In genomic region chr12:130956009-130956408, GRCh38 we compare ENCODE assay signal across 31 cellular contexts. TPM values are rescaled to one million over a fixed set of nuclear protein-coding genes. Genes with fewer than 3 reads are reported as not detected.
A peak's percentile ranks its signal among the peaks of the same experiment; 100 is the strongest.
DNase-seq lines count a peak whose midpoint lies in the region; ATAC-seq, FAIRE-seq and TF ChIP-seq lines count a peak whose summit lies in the region.
"Had no signal": no experiment of that assay in that cellular context is flagged by ENCODE, and none has a peak within 500 bp of the region (broad histone marks: within the 10 kb centered on the region; RNA-seq: fewer than 3 reads in every experiment).

No MANE protein-coding gene starts in this region.

- no peak overlapping the region for H2AFZ ChIP-seq in HepG2 (ENCODE audit: low read length)
- H2AFZ ChIP-seq in OCI-LY7 (ENCODE audit: low read length): no peak overlapping the region
- H2AFZ ChIP-seq in trophoblast cell (ENCODE audit: insufficient read depth, low read length, poor library complexity): no peak overlapping the region

- H4K12ac ChIP-seq in trophoblast cell (ENCODE audit: low read depth, low read length): no peak overlapping the region

- no peak overlapping the region for H3K18ac ChIP-seq in trophoblast cell (ENCODE audit: low read length)

- no peak overlapping the region for H3K4ac ChIP-seq in trophoblast cell (ENCODE audit: low read depth, low read length)

- H3K27me3 ChIP-seq in right atrium auricular region: no peaks in the 10 kb centered on the region
- H3K27me3 ChIP-seq in HepG2 (ENCODE audit: control insufficient read depth in 1 of 2, insufficient read depth in 2 of 2, low read length in 2 of 2): peaks cover 0 to 3% of the 10 kb centered on the region in 2 experiments; a peak in 2 of 5 replicates
- no peaks in the 10 kb centered on the region for H3K27me3 ChIP-seq in rectal smooth muscle tissue (ENCODE audit: control insufficient read depth, insufficient read depth, low read length)
- no peaks in the 10 kb centered on the region for H3K27me3 ChIP-seq in vagina
- H3K27me3 ChIP-seq in trophoblast cell (ENCODE audit: insufficient read depth, low read length): no peaks in the 10 kb centered on the region
- H3K27me3 ChIP-seq: body of pancreas, pancreas had no signal

- TF ChIP-seq EP300 in HepG2 (IDR thresholded peaks at IDR 0.05; ENCODE audit: low read depth in 2 of 2, low read length in 2 of 2) (no peak), HepG2 (CRISPR knock-in tag; IDR thresholded peaks at IDR 0.05; ENCODE audit: borderline replicate concordance) (no peak)

- no peak overlapping the region for H4K8ac ChIP-seq in trophoblast cell (ENCODE audit: low read depth, low read length)

- H2AK5ac ChIP-seq in trophoblast cell (ENCODE audit: low read length): no peak overlapping the region

- no peak overlapping the region for H3K14ac ChIP-seq in trophoblast cell (ENCODE audit: low read length)

- H3K27ac ChIP-seq in right atrium auricular region (peak overlapping the region; percentile 91 to 94), HepG2 (ENCODE audit: extremely low read length, insufficient read depth, low read length) (no peak overlapping the region), rectal smooth muscle tissue (ENCODE audit: low read depth, low read length) (no peak overlapping the region), vagina (peak overlapping the region; percentile 50), OCI-LY7 (ENCODE audit: low read depth, low read length, poor library complexity, severe bottlenecking) (no peak overlapping the region), trophoblast cell (ENCODE audit: low read depth, low read length) (no peak overlapping the region)
- H3K27ac ChIP-seq: adrenal gland, body of pancreas, pancreas, SJCRH30 had no signal

- H3K9me3 ChIP-seq in right atrium auricular region (no peaks in the 10 kb centered on the region), HepG2 (ENCODE audit: low read length) (no peaks in the 10 kb centered on the region), vagina (no peaks in the 10 kb centered on the region), OCI-LY7 (ENCODE audit: low read length) (no peaks in the 10 kb centered on the region), trophoblast cell (ENCODE audit: insufficient read depth, low read depth, low read length) (peaks cover 5% of the 10 kb centered on the region)
- H3K9me3 ChIP-seq: adrenal gland, body of pancreas, pancreas, SJCRH30 had no signal

- no peaks in the 10 kb centered on the region for H3K9me3 Mint-ChIP-seq in activated T-cell treated with anti-CD3 and anti-CD28 coated beads, Interleukin-2, amount 50 U/mL, for 4 hours
- H3K9me3 Mint-ChIP-seq: activated naive CD4-positive, alpha-beta T cell treated with anti-CD3 and anti-CD28 coated beads, Interleukin-2, amount 10 ng/mL, durations not matched to agents 7 days and 5 days; activated T-helper 17 cell treated with anti-CD3 and anti-CD28 coated beads, Interleukin-2, amount 50 U/mL, for 72 hours; CD8-positive, alpha-beta memory T cell; nephron; stimulated activated naive B cell treated with anti-CD40 and anti-IgM and Interleukin-4, amounts not matched to agents 10 μg/mL and 1 μg/mL and 100 μg/mL, for 72 hours had no signal

- TF ChIP-seq RAD21 in HepG2 (CRISPR knock-in tag; IDR thresholded peaks at IDR 0.05): no peak

- H3K79me1 ChIP-seq in trophoblast cell (ENCODE audit: low read length): peaks cover 2% of the 10 kb centered on the region

- in situ Hi-C loops in HepG2 (cut with HindIII; ENCODE audit: extremely low pct_ligation_motif_present, low pct_unique_long_range_greater_than_20kb): no loop called here

- TF ChIP-seq CTCF in right atrium auricular region (IDR thresholded peaks at IDR 0.05): no peak
- no peak for TF ChIP-seq CTCF in HepG2 (CRISPR knock-in tag; IDR thresholded peaks at IDR 0.05)
- no peak for TF ChIP-seq CTCF in vagina (IDR thresholded peaks at IDR 0.05)
- TF ChIP-seq CTCF in OCI-LY7 (conservative IDR thresholded peaks at IDR 0.05; ENCODE audit: low read length): no peak

- H3K9ac ChIP-seq in HepG2 (ENCODE audit: insufficient read depth, low read depth, low read length): no peak overlapping the region
- no peak overlapping the region for H3K9ac ChIP-seq in rectal smooth muscle tissue (ENCODE audit: low read length)
- H3K9ac ChIP-seq in trophoblast cell (ENCODE audit: low read length): no peak overlapping the region

- intact Hi-C loops in Right ventricle myocardium inferior (cut with DNase I): no loop called here
- intact Hi-C loops in HepG2 (cut with micrococcal nuclease; ENCODE audit: unreplicated experiment): no loop called here
- intact Hi-C loops in vagina (cut with DNase I): no loop called here
- intact Hi-C loops in OCI-LY7 (cut with micrococcal nuclease; ENCODE audit: unreplicated experiment): no loop called here

- H4K20me1 ChIP-seq in HepG2 (ENCODE audit: insufficient read depth, low read length) (no peaks in the 10 kb centered on the region), OCI-LY7 (ENCODE audit: insufficient read depth, low read length) (no peaks in the 10 kb centered on the region)

- no peak overlapping the region for H2BK5ac ChIP-seq in trophoblast cell (ENCODE audit: low read depth, low read length, poor library complexity)

- POLR2A ChIA-PET in HepG2 (lab: Yijun Ruan, JAX): no interaction called here
- POLR2A ChIA-PET in OCI-LY7 (lab: Charles Lee): no interaction called here

- no peak overlapping the region for H3K4me3 Mint-ChIP-seq in activated T-cell treated with anti-CD3 and anti-CD28 coated beads, Interleukin-2, amount 50 U/mL, for 4 hours
- H3K4me3 Mint-ChIP-seq: activated CD4-positive, alpha-beta T cell treated with anti-CD3 and anti-CD28 coated beads for 36 hours; activated CD8-positive, alpha-beta T cell treated with anti-CD3 and anti-CD28 coated beads, Interleukin-2, amount 10 ng/mL, durations not matched to agents 7 days and 5 days; activated naive CD4-positive, alpha-beta T cell treated with anti-CD3 and anti-CD28 coated beads, Interleukin-2, amount 10 ng/mL, durations not matched to agents 7 days and 5 days; activated T-helper 17 cell treated with anti-CD3 and anti-CD28 coated beads, Interleukin-2, amount 50 U/mL, for 72 hours; CD8-positive, alpha-beta memory T cell; stimulated activated naive B cell treated with anti-CD40 and anti-IgM and Interleukin-4, amounts not matched to agents 10 μg/mL and 1 μg/mL and 100 μg/mL, for 72 hours had no signal

- DNase-seq in right atrium auricular region (ENCODE audit: low spot score) (no peak), Right ventricle myocardium inferior (ENCODE audit: missing footprints) (no peak), HepG2 (ENCODE audit: low spot score) (no peak), vagina (ENCODE audit: extremely low spot score in 2 of 2) (peak in 1 of 2 donors; percentile 76), OCI-LY7 (ENCODE audit: low spot score) (no peak), trophoblast cell (no peak)
- no peak for DNase-seq in activated T-cell treated with anti-CD3 and anti-CD28 coated beads, Interleukin-2, amount 50 U/mL, for 4 hours
- DNase-seq: activated CD4-positive, alpha-beta T cell treated with anti-CD3 and anti-CD28 coated beads for 36 hours; activated CD8-positive, alpha-beta T cell treated with anti-CD3 and anti-CD28 coated beads, Interleukin-2, amount 10 ng/mL, durations not matched to agents 7 days and 5 days; activated naive CD4-positive, alpha-beta T cell treated with anti-CD3 and anti-CD28 coated beads, Interleukin-2, amount 10 ng/mL, durations not matched to agents 7 days and 5 days; adrenal gland; body of pancreas; CD8-positive, alpha-beta memory T cell; DMS153; GOT3; KBM-7; NCI-H1092; NCI-H187; NCI-H2171; NCI-H82; pancreas; SJCRH30; stimulated activated naive B cell treated with anti-CD40 and anti-IgM and Interleukin-4, amounts not matched to agents 10 μg/mL and 1 μg/mL and 100 μg/mL, for 72 hours; T-helper 9 cell had no signal

- CTCF ChIA-PET in HepG2 (lab: Yijun Ruan, JAX; ENCODE audit: low intra/inter-chr PET ratio, low total read pairs) (no interaction called here), OCI-LY7 (lab: Charles Lee; ENCODE audit: unreplicated experiment) (no interaction called here)

- no peaks in the 10 kb centered on the region for H3K79me2 ChIP-seq in HepG2 (ENCODE audit: insufficient read depth, low read length)
- no peaks in the 10 kb centered on the region for H3K79me2 ChIP-seq in OCI-LY7 (ENCODE audit: insufficient read depth, low read depth, low read length)
- H3K79me2 ChIP-seq in trophoblast cell (ENCODE audit: control insufficient read depth, insufficient read depth, low read length, poor library complexity): no peaks in the 10 kb centered on the region

- H3K23ac ChIP-seq in trophoblast cell (ENCODE audit: low read length): no peak overlapping the region

- peaks cover 37% of the 10 kb centered on the region for H3K36me3 ChIP-seq in right atrium auricular region
- H3K36me3 ChIP-seq in HepG2 (replicated peaks in 1 of 2; ENCODE audit: control insufficient read depth in 1 of 2, insufficient read depth in 2 of 2, low read length in 2 of 2): no peaks in the 10 kb centered on the region; a peak in 1 of 5 replicates
- no peaks in the 10 kb centered on the region for H3K36me3 ChIP-seq in rectal smooth muscle tissue (ENCODE audit: control insufficient read depth, insufficient read depth, low read length)
- no peaks in the 10 kb centered on the region for H3K36me3 ChIP-seq in vagina
- no peaks in the 10 kb centered on the region for H3K36me3 ChIP-seq in OCI-LY7 (ENCODE audit: insufficient read depth, low read length)
- no peaks in the 10 kb centered on the region for H3K36me3 ChIP-seq in trophoblast cell (ENCODE audit: control insufficient read depth in 1 of 2, insufficient read depth in 2 of 2, low read length in 2 of 2)
- H3K36me3 ChIP-seq: adrenal gland, pancreas, SJCRH30 had no signal

- H3K36me3 Mint-ChIP-seq in activated T-cell treated with anti-CD3 and anti-CD28 coated beads, Interleukin-2, amount 50 U/mL, for 4 hours (ENCODE audit: insufficient read depth): no peaks in the 10 kb centered on the region
- H3K36me3 Mint-ChIP-seq: activated naive CD4-positive, alpha-beta T cell treated with anti-CD3 and anti-CD28 coated beads, Interleukin-2, amount 10 ng/mL, durations not matched to agents 7 days and 5 days; CD8-positive, alpha-beta memory T cell; stimulated activated naive B cell treated with anti-CD40 and anti-IgM and Interleukin-4, amounts not matched to agents 10 μg/mL and 1 μg/mL and 100 μg/mL, for 72 hours had no signal

- H3K4me3 ChIP-seq in right atrium auricular region (peak overlapping the region; percentile 62 to 69), HepG2 (replicated peaks in 1 of 3; ENCODE audit: insufficient read depth in 1 of 3, low read depth in 2 of 3, low read length in 3 of 3) (no peak overlapping the region; a peak in 1 of 6 replicates), rectal smooth muscle tissue (ENCODE audit: low read length) (peak overlapping the region; percentile 46), vagina (peak overlapping the region; percentile 44 to 51), OCI-LY7 (ENCODE audit: low read depth, low read length, poor library complexity, severe bottlenecking) (no peak overlapping the region), trophoblast cell (ENCODE audit: low read depth, low read length) (no peak overlapping the region)
- H3K4me3 ChIP-seq: adrenal gland, body of pancreas, SJCRH30 had no signal

- H3K4me1 ChIP-seq in right atrium auricular region (peaks cover 0 to 67% of the 10 kb centered on the region in 2 donors), HepG2 (ENCODE audit: insufficient read depth, low read length) (peaks cover 41% of the 10 kb centered on the region), rectal smooth muscle tissue (ENCODE audit: control insufficient read depth, insufficient read depth, low read length) (peaks cover 17% of the 10 kb centered on the region), vagina (peaks cover 30% of the 10 kb centered on the region), OCI-LY7 (ENCODE audit: insufficient read depth, low read length, poor library complexity, severe bottlenecking) (peaks cover 14% of the 10 kb centered on the region), trophoblast cell (ENCODE audit: control insufficient read depth in 1 of 2, insufficient read depth in 2 of 2, low read length in 2 of 2) (peaks cover 16 to 22% of the 10 kb centered on the region in 2 experiments)
- H3K4me1 ChIP-seq: adrenal gland, SJCRH30 had no signal

- WGBS in HepG2 (ENCODE audit: low lambda C conversion rate): 90% methylated on average over 10 of the region's 11 CpGs
- WGBS in trophoblast cell (ENCODE audit: extremely low coverage, insufficient coverage, insufficient read length): no CpG with 5 or more reads among the region's 11 CpGs

- H2BK120ac ChIP-seq in trophoblast cell (ENCODE audit: insufficient read depth, low read length, poor library complexity): no peak overlapping the region

- peak overlapping the region; percentile 20; the same call in 1 of the 2 replicates for H3K4me2 ChIP-seq in HepG2 (ENCODE audit: low read depth, low read length)
- H3K4me2 ChIP-seq in OCI-LY7 (ENCODE audit: low read length): no peak overlapping the region
- H3K4me2 ChIP-seq in trophoblast cell (ENCODE audit: low read length): no peak overlapping the region

- BruUV-seq in HepG2 (replicated peaks; lab: Mats Ljungman, UMichigan): no TSS peak
- BruUV-seq in OCI-LY7 (replicated peaks; lab: Mats Ljungman, UMichigan): no TSS peak

- H2BK12ac ChIP-seq in trophoblast cell (ENCODE audit: low read length): no peak overlapping the region

- no peak for FAIRE-seq in HepG2 (lab: Jason Lieb, UNC)
- FAIRE-seq: endothelial cell of umbilical vein, GM18507, pancreas had no signal

- H3K4me1 Mint-ChIP-seq in activated T-cell treated with anti-CD3 and anti-CD28 coated beads, Interleukin-2, amount 50 U/mL, for 4 hours (ENCODE audit: low read depth): no peaks in the 10 kb centered on the region
- H3K4me1 Mint-ChIP-seq: activated naive CD4-positive, alpha-beta T cell treated with anti-CD3 and anti-CD28 coated beads, Interleukin-2, amount 10 ng/mL, durations not matched to agents 7 days and 5 days; activated T-helper 17 cell treated with anti-CD3 and anti-CD28 coated beads, Interleukin-2, amount 50 U/mL, for 72 hours had no signal

- peaks cover 15% of the 10 kb centered on the region for H3K27me3 Mint-ChIP-seq in activated T-cell treated with anti-CD3 and anti-CD28 coated beads, Interleukin-2, amount 50 U/mL, for 4 hours (ENCODE audit: low read depth)

- TF ChIP-seq POLR2A in HepG2 (IDR thresholded peaks at IDR 0.05; ENCODE audit: insufficient read depth in 1 of 2, low read depth in 2 of 2, low read length in 2 of 2): no peak
- no peak for TF ChIP-seq POLR2A in vagina (IDR thresholded peaks at IDR 0.05)

- ATAC-seq in Right ventricle myocardium inferior (no peak), HepG2 (no peak)
- no peak for ATAC-seq in activated T-cell treated with anti-CD3 and anti-CD28 coated beads, Interleukin-2, amount 50 U/mL, for 4 hours
- ATAC-seq: activated CD4-positive, alpha-beta T cell treated with anti-CD3 and anti-CD28 coated beads for 36 hours; activated CD8-positive, alpha-beta T cell treated with anti-CD3 and anti-CD28 coated beads, Interleukin-2, amount 10 ng/mL, durations not matched to agents 7 days and 5 days; activated T-helper 17 cell treated with anti-CD3 and anti-CD28 coated beads, Interleukin-2, amount 50 U/mL, for 72 hours; body of pancreas; pancreas; stimulated activated naive B cell treated with anti-CD40 and anti-IgM and Interleukin-4, amounts not matched to agents 10 μg/mL and 1 μg/mL and 100 μg/mL, for 72 hours had no signal

- no peak overlapping the region for H4K91ac ChIP-seq in trophoblast cell (ENCODE audit: low read depth, low read length)

- H3K9me2 ChIP-seq in OCI-LY7 (ENCODE audit: insufficient read depth, low read length): no peaks in the 10 kb centered on the region

RNA-seq across cellular contexts. Expression of gene ADGRD1, which starts 2.3 kb away (rescaled TPM):
- total RNA-seq in right atrium auricular region: 100 to 1,000 TPM; 120 to 168 TPM
- 89.1 TPM for total RNA-seq in Right ventricle myocardium inferior
- 0.34 and 0.46 TPM in 2 replicates for total RNA-seq in HepG2 (2016; rRNA removed; fragmentation: Illumina TruSeq; extraction: Trizol)
- total RNA-seq in HepG2 (2016; cell fraction: cytosol; rRNA removed; fragmentation: Illumina TruSeq; extraction: Trizol; ENCODE audit: low read depth): 0.26 and 0.30 TPM in 2 replicates
- total RNA-seq in HepG2 (2016; cell fraction: insoluble cytoplasmic fraction; rRNA removed; fragmentation: Illumina TruSeq; extraction: Trizol): 0.27 and 0.35 TPM in 2 replicates
- total RNA-seq in HepG2 (2016; cell fraction: membrane; rRNA removed; fragmentation: Illumina TruSeq; extraction: Trizol): 0.28 and 0.38 TPM in 2 replicates
- total RNA-seq in HepG2 (2016; cell fraction: nucleus; rRNA removed; fragmentation: Illumina TruSeq; extraction: Trizol): 0.47 and 0.62 TPM in 2 replicates
- polyA plus RNA-seq in HepG2 (2011; rRNA removed): 12.4 and 25.0 TPM in 2 replicates
- 6.9 and 10.2 TPM in 2 replicates for polyA plus RNA-seq in HepG2 (2011; cell fraction: cytosol; rRNA removed)
- 71.2 and 100 TPM in 2 replicates for polyA plus RNA-seq in HepG2 (2011; cell fraction: nucleus; rRNA removed)
- polyA plus RNA-seq in HepG2 (2012): 32.9 and 44.4 TPM in 2 replicates
- 0.14 TPM in 1 of 2 replicates, not detected in the other for polyA plus RNA-seq in HepG2 (2016; cell fraction: cytosol; fragmentation: Illumina TruSeq; extraction: Trizol; ENCODE audit: low read depth)
- polyA plus RNA-seq in HepG2 (2016; cell fraction: insoluble cytoplasmic fraction; fragmentation: Illumina TruSeq; extraction: Trizol; ENCODE audit: low read depth): 0.26 and 0.38 TPM in 2 replicates
- 0.05 TPM in 1 of 2 replicates, not detected in the other for polyA plus RNA-seq in HepG2 (2016; cell fraction: membrane; fragmentation: Illumina TruSeq; extraction: Trizol; ENCODE audit: low read depth)
- polyA plus RNA-seq in HepG2 (2016; cell fraction: nucleus; fragmentation: Illumina TruSeq; extraction: Trizol; ENCODE audit: insufficient read depth, low read depth): 0.79 and 1.0 TPM in 2 replicates
- 2.3 and 27.8 TPM in 2 replicates for polyA minus RNA-seq in HepG2 (2011; rRNA and poly(A)+ RNA removed; ENCODE audit: low replicate concordance)
- polyA minus RNA-seq in HepG2 (2011; cell fraction: cytosol; rRNA and poly(A)+ RNA removed): 3.3 and 10.6 TPM in 2 replicates
- polyA minus RNA-seq in HepG2 (2011; cell fraction: nucleus; rRNA and poly(A)+ RNA removed): 26.3 and 39.8 TPM in 2 replicates
- total RNA-seq in vagina: 35.8 TPM
- 0.95 and 1.0 TPM in 2 replicates for total RNA-seq in OCI-LY7 (2014; rRNA removed; shearing (Covaris generic))
- total RNA-seq in OCI-LY7 (2022): 1.4 and 1.7 TPM in 2 replicates
- total RNA-seq in activated T-cell treated with anti-CD3 and anti-CD28 coated beads, Interleukin-2, amount 50 U/mL, for 4 hours: under 1 TPM in 1 of 3 donors, not detected in 2; 0.45 TPM
- polyA plus RNA-seq in trophoblast cell (2013): 0.36 and 0.76 TPM in 2 replicates
- total RNA-seq: A673; activated CD8-positive, alpha-beta T cell treated with anti-CD3 and anti-CD28 coated beads, Interleukin-2, amount 10 ng/mL, durations not matched to agents 7 days and 5 days; endothelial cell of umbilical vein; M059J had no signal
- polyA plus RNA-seq: CD8-positive, alpha-beta memory T cell had no signal

Comparison
In these comparisons a context has a peak if more than half of its experiments do, and no peak if none do; other contexts are left out.
1. H3K27ac ChIP-seq: peak in right atrium auricular region (2 of 2) and vagina (single experiment); none in HepG2 (single experiment), rectal smooth muscle tissue (single experiment), OCI-LY7 (single experiment) and trophoblast cell (single experiment).
2. H3K4me3 ChIP-seq: peak in right atrium auricular region (2 of 2), rectal smooth muscle tissue (single experiment) and vagina (2 of 2); none in HepG2 (0 of 3), OCI-LY7 (single experiment) and trophoblast cell (single experiment).
3. RNA of gene ADGRD1, which starts 2.3 kb away (total RNA-seq): 120 to 168 TPM in right atrium auricular region, 89.1 TPM in Right ventricle myocardium inferior (single experiment) and 35.8 TPM in vagina (single experiment); 0.95 to 1.7 TPM in OCI-LY7, 0.26 to 0.62 TPM in HepG2 and 0.45 TPM in activated T-cell treated with anti-CD3 and anti-CD28 coated beads, Interleukin-2, amount 50 U/mL, for 4 hours; every median in the first group is over 10 times any median in the second.